ENCODE assay signal across 8 cellular contexts in genomic region chr15:43777293-43777819, GRCh38. TPM values are rescaled to one million over a fixed set of nuclear protein-coding genes. Genes with fewer than 3 reads are reported as not detected.
A peak's percentile ranks its signal among the peaks of the same experiment; 100 is the strongest.
DNase-seq lines count a peak whose midpoint lies in the region; ATAC-seq, FAIRE-seq and TF ChIP-seq lines count a peak whose summit lies in the region.

No MANE protein-coding gene starts in this region.

- peak; percentile 59 for ATAC-seq in GM21528 (IDR thresholded peaks at IDR 0.05; ENCODE audit: low FRiP score, unreplicated experiment)

- peak overlapping the region; percentile 79 for H3K27ac ChIP-seq in neutrophil

- H3K4me3 ChIP-seq in Jurkat, Clone E6-1 (ENCODE audit: low read length), result peak overlapping the region; percentile 76
- H3K4me3 ChIP-seq in fibroblast of the aortic adventitia (ENCODE audit: low read depth, low read length) (peak overlapping the region; percentile 80), neutrophil (ENCODE audit: low read depth in 1 of 2, low read length in 1 of 2) (peak overlapping the region; percentile 76 to 93)

- TF ChIP-seq CTCF in fibroblast of the aortic adventitia (IDR thresholded peaks at IDR 0.05; ENCODE audit: insufficient read depth, low read length), result peak; percentile 79
- TF ChIP-seq CTCF in neutrophil (IDR thresholded peaks at IDR 0.05), result peak; percentile 62

- H3K36me3 Mint-ChIP-seq in activated T-helper 2 cell treated with anti-CD3 and anti-CD28 coated beads, Interferon-gamma antibody, Interleukin-2, Interleukin-4, amounts not matched to agents 10 μg/mL and 5 μg/mL and 100 μg/mL, durations not matched to agents 14 hours and 24 hours and 36 hours (ENCODE audit: low read depth), result peaks cover 12% of the 10 kb centered on the region

- peak; percentile 92 for DNase-seq in DMS 273 (lab: John Stamatoyannopoulos, UW; ENCODE audit: unreplicated experiment)
- DNase-seq in Jurkat, Clone E6-1 (ENCODE audit: low read depth, low spot score), result peak; percentile 77
- peak; percentile 74 for DNase-seq in RCC 7860 (ENCODE audit: low spot score)
- DNase-seq in activated T-helper 2 cell treated with anti-CD3 and anti-CD28 coated beads, Interferon-gamma antibody, Interleukin-2, Interleukin-4, amounts not matched to agents 10 μg/mL and 5 μg/mL and 100 μg/mL, durations not matched to agents 14 hours and 24 hours and 36 hours (ENCODE audit: low spot score), result peak; percentile 79
- DNase-seq in fibroblast of the aortic adventitia (ENCODE audit: low read depth), result peak; percentile 75
- peak; percentile 62 for DNase-seq in superior temporal gyrus (ENCODE audit: extremely low spot score)

- peaks cover 7% of the 10 kb centered on the region for H3K4me1 Mint-ChIP-seq in activated T-helper 2 cell treated with anti-CD3 and anti-CD28 coated beads, Interferon-gamma antibody, Interleukin-2, Interleukin-4, amounts not matched to agents 10 μg/mL and 5 μg/mL and 100 μg/mL, durations not matched to agents 14 hours and 24 hours and 36 hours (ENCODE audit: low read depth)

- peaks cover 10% of the 10 kb centered on the region for H3K36me3 ChIP-seq in neutrophil

- H3K9me3 Mint-ChIP-seq in activated T-helper 2 cell treated with anti-CD3 and anti-CD28 coated beads, Interferon-gamma antibody, Interleukin-2, Interleukin-4, amounts not matched to agents 10 μg/mL and 5 μg/mL and 100 μg/mL, durations not matched to agents 14 hours and 24 hours and 36 hours, result no peaks in the 10 kb centered on the region

- peaks cover 16 to 23% of the 10 kb centered on the region in 2 experiments for H3K4me1 ChIP-seq in neutrophil (ENCODE audit: control insufficient read depth in 1 of 2, insufficient read depth in 1 of 2, low read depth in 1 of 2, low read length in 1 of 2)

- peaks cover 12% of the 10 kb centered on the region for H3K27me3 Mint-ChIP-seq in activated T-helper 2 cell treated with anti-CD3 and anti-CD28 coated beads, Interferon-gamma antibody, Interleukin-2, Interleukin-4, amounts not matched to agents 10 μg/mL and 5 μg/mL and 100 μg/mL, durations not matched to agents 14 hours and 24 hours and 36 hours (ENCODE audit: low read depth)

- peak overlapping the region; percentile 83 for H3K27ac Mint-ChIP-seq in activated T-helper 2 cell treated with anti-CD3 and anti-CD28 coated beads, Interferon-gamma antibody, Interleukin-2, Interleukin-4, amounts not matched to agents 10 μg/mL and 5 μg/mL and 100 μg/mL, durations not matched to agents 14 hours and 24 hours and 36 hours

- intact Hi-C loops in activated T-helper 2 cell treated with anti-CD3 and anti-CD28 coated beads, Interferon-gamma antibody, Interleukin-2, Interleukin-4, amounts not matched to agents 10 μg/mL and 5 μg/mL and 100 μg/mL, durations not matched to agents 14 hours and 24 hours and 36 hours (cut with micrococcal nuclease), result loop anchor here (1.0 to 2.0 kb wide), 3 partner anchors 15 to 47 kb away; partner anchors contain the start of genes MFAP1 and SERF2

- H3K4me3 Mint-ChIP-seq in activated T-helper 2 cell treated with anti-CD3 and anti-CD28 coated beads, Interferon-gamma antibody, Interleukin-2, Interleukin-4, amounts not matched to agents 10 μg/mL and 5 μg/mL and 100 μg/mL, durations not matched to agents 14 hours and 24 hours and 36 hours (ENCODE audit: low read depth), result peak overlapping the region; percentile 83

- H3K27me3 ChIP-seq in neutrophil, result no peaks in the 10 kb centered on the region

- FAIRE-seq in RCC 7860 (lab: Jason Lieb, UNC), result no peak

- no peaks in the 10 kb centered on the region for H3K9me3 ChIP-seq in neutrophil

RNA-seq across cellular contexts. Expression of gene ELL3, which starts 0.6 kb away (rescaled TPM):
- 5.3 TPM for polyA plus RNA-seq in Jurkat, Clone E6-1 (2012; ENCODE audit: insufficient read depth, insufficient read length)
- total RNA-seq in activated T-helper 2 cell treated with anti-CD3 and anti-CD28 coated beads, Interferon-gamma antibody, Interleukin-2, Interleukin-4, amounts not matched to agents 10 μg/mL and 5 μg/mL and 100 μg/mL, durations not matched to agents 14 hours and 24 hours and 36 hours, result 1.0 and 1.3 TPM in 2 replicates
- total RNA-seq in fibroblast of the aortic adventitia (ENCODE audit: low replicate concordance), result 2.1 and 4.9 TPM in 2 replicates

RNA-seq across cellular contexts. Expression of gene SERF2, which starts 14.8 kb away (rescaled TPM):
- polyA plus RNA-seq in Jurkat, Clone E6-1 (2012; ENCODE audit: insufficient read depth, insufficient read length), result 1,116 TPM
- total RNA-seq in activated T-helper 2 cell treated with anti-CD3 and anti-CD28 coated beads, Interferon-gamma antibody, Interleukin-2, Interleukin-4, amounts not matched to agents 10 μg/mL and 5 μg/mL and 100 μg/mL, durations not matched to agents 14 hours and 24 hours and 36 hours, result 580 and 598 TPM in 2 replicates
- total RNA-seq in fibroblast of the aortic adventitia (ENCODE audit: low replicate concordance), result 516 and 576 TPM in 2 replicates

RNA-seq across cellular contexts. Expression of gene SERINC4, which starts 22.7 kb away (rescaled TPM):
- 2.6 TPM for polyA plus RNA-seq in Jurkat, Clone E6-1 (2012; ENCODE audit: insufficient read depth, insufficient read length)
- 0.28 and 0.57 TPM in 2 replicates for total RNA-seq in activated T-helper 2 cell treated with anti-CD3 and anti-CD28 coated beads, Interferon-gamma antibody, Interleukin-2, Interleukin-4, amounts not matched to agents 10 μg/mL and 5 μg/mL and 100 μg/mL, durations not matched to agents 14 hours and 24 hours and 36 hours
- total RNA-seq in fibroblast of the aortic adventitia (ENCODE audit: low replicate concordance), result 0.18 TPM in 1 of 2 replicates, not detected in the other

RNA-seq across cellular contexts. Expression of gene HYPK, which starts 23.0 kb away (rescaled TPM):
- polyA plus RNA-seq in Jurkat, Clone E6-1 (2012; ENCODE audit: insufficient read depth, insufficient read length), result 116 TPM
- total RNA-seq in activated T-helper 2 cell treated with anti-CD3 and anti-CD28 coated beads, Interferon-gamma antibody, Interleukin-2, Interleukin-4, amounts not matched to agents 10 μg/mL and 5 μg/mL and 100 μg/mL, durations not matched to agents 14 hours and 24 hours and 36 hours, result 23.6 and 24.3 TPM in 2 replicates
- total RNA-seq in fibroblast of the aortic adventitia (ENCODE audit: low replicate concordance), result 3.7 and 16.4 TPM in 2 replicates

RNA-seq across cellular contexts. Expression of gene PDIA3, which starts 31.1 kb away (rescaled TPM):
- polyA plus RNA-seq in Jurkat, Clone E6-1 (2012; ENCODE audit: insufficient read depth, insufficient read length), result 230 TPM
- 370 and 384 TPM in 2 replicates for total RNA-seq in activated T-helper 2 cell treated with anti-CD3 and anti-CD28 coated beads, Interferon-gamma antibody, Interleukin-2, Interleukin-4, amounts not matched to agents 10 μg/mL and 5 μg/mL and 100 μg/mL, durations not matched to agents 14 hours and 24 hours and 36 hours
- 172 and 180 TPM in 2 replicates for total RNA-seq in fibroblast of the aortic adventitia (ENCODE audit: low replicate concordance)

Comparison
In these comparisons a context has a peak if more than half of its experiments do, and no peak if none do; other contexts are left out.
1. Peak in every context shown above with its lines: DNase-seq, ATAC-seq, H3K4me3 ChIP-seq and H3K27ac ChIP-seq.